ENCODE assay signal across 8 cellular contexts in genomic region chr15:63945005-63945788, GRCh38.
DNase-seq lines count a peak whose midpoint lies in the region; ATAC-seq and TF ChIP-seq lines count a peak whose summit lies in the region.

No MANE protein-coding gene starts in this region.

- no peaks in the 10 kb centered on the region for H3K27me3 ChIP-seq in right atrium auricular region
- H3K27me3 ChIP-seq in sigmoid colon, result no peaks in the 10 kb centered on the region

- H3K9me3 ChIP-seq in right atrium auricular region, result no peaks in the 10 kb centered on the region
- H3K9me3 ChIP-seq in sigmoid colon, result no peaks in the 10 kb centered on the region

- TF ChIP-seq CTCF in right atrium auricular region (IDR thresholded peaks at IDR 0.05) (peak; percentile 87 to 91), sigmoid colon (IDR thresholded peaks at IDR 0.05) (peak; percentile 58 to 89 (median 80))

- DNase-seq in GM03348 (ENCODE audit: low spot score), result peak; percentile 84
- peak; percentile 41 for DNase-seq in LHCN-M2 (ENCODE audit: low read depth)
- peak; percentile 22 to 68 (median 49) for DNase-seq in T-helper 2 cell
- peak; percentile 15 for DNase-seq in amniotic stem cell (lab: John Stamatoyannopoulos, UW)
- DNase-seq in right atrium auricular region (ENCODE audit: low spot score), result peak; percentile 68
- peak; percentile 74 for DNase-seq in sigmoid colon

- TF ChIP-seq EP300 in sigmoid colon (IDR thresholded peaks at IDR 0.05), result no peak

- no peak overlapping the region for H3K4me3 ChIP-seq in right atrium auricular region
- H3K4me3 ChIP-seq in sigmoid colon, result no peak overlapping the region

- WGBS in sigmoid colon, 2 donors, result 47 to 53% methylated on average over 8 of the region's 8 CpGs

- H3K36me3 ChIP-seq in right atrium auricular region (no peaks in the 10 kb centered on the region), sigmoid colon (no peaks in the 10 kb centered on the region)

- ATAC-seq in HG03045 (IDR thresholded peaks at IDR 0.05; ENCODE audit: unreplicated experiment) (no peak), HG03025 (IDR thresholded peaks at IDR 0.05; ENCODE audit: low FRiP score, unreplicated experiment) (no peak)

- H3K27ac ChIP-seq in right atrium auricular region (peak overlapping the region; percentile 45 to 49), sigmoid colon (no peak overlapping the region)

- TF ChIP-seq POLR2A in sigmoid colon (IDR thresholded peaks at IDR 0.05), result no peak

- peaks cover 0 to 44% of the 10 kb centered on the region in 2 donors for H3K4me1 ChIP-seq in right atrium auricular region
- H3K4me1 ChIP-seq in sigmoid colon, result peaks cover 0 to 5% (median 0%) of the 10 kb centered on the region in 4 donors

- intact Hi-C loops in sigmoid colon (cut with DNase I), result loop anchor here (2.0 kb wide), 1 partner anchor 104 kb away; no protein-coding TSS in a partner anchor

Comparison
In these comparisons a context has a peak if more than half of its experiments do, and no peak if none do; other contexts are left out.
1. DNase-seq: peak in every context shown above with its lines; median percentile 84 in GM03348; 74 in sigmoid colon; 68 in right atrium auricular region; 49 in T-helper 2 cell; 41 in LHCN-M2; 15 in amniotic stem cell.
2. H3K27ac ChIP-seq: peak in right atrium auricular region (2 of 2); none in sigmoid colon (0 of 4).